ENCODE assay signal across 12 cellular contexts in the genomic region with DNA sequence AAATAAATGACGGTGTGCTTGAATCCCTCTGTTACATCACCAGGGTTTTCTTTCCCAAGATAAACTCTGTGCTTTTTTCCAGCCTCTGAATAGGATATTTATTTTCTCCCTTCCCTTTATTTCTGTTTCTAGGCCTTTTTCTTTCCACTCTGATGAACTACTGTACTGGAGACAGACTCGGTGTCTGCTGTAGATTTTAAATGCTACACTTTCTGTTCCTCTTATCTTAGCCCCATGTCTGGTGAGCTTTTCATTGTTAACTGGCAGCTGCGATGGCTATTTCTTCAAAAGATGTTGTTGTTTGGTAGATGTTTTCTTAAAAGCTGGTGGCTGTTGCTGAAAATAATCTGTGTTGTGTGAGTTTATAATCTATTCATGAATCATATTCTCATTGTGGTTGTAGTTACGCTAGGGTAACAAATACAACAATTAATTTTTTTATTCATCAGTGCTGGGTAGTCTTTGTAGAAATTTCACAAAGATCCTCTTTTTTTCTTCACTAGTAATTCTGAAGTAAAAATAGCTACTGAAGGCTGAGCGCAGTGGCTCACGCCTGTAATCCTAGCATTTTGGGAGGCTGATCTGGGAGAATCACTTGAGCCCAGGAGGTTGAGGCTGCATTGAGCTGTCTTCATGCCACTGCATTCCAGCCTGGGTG. TPM values are rescaled to one million over a fixed set of nuclear protein-coding genes. Genes with fewer than 3 reads are reported as not detected.
A peak's percentile ranks its signal among the peaks of the same experiment; 100 is the strongest.
DNase-seq lines count a peak whose midpoint lies in the region; ATAC-seq and TF ChIP-seq lines count a peak whose summit lies in the region.
"Had no signal": no experiment of that assay in that cellular context is flagged by ENCODE, and none has a peak within 500 bp of the region (broad histone marks: within the 10 kb centered on the region; RNA-seq: fewer than 3 reads in every experiment).

No MANE protein-coding gene starts in this region.

- H3K27me3 Mint-ChIP-seq in CD4-positive, CD25-positive, alpha-beta regulatory T cell: no peaks in the 10 kb centered on the region
- H3K27me3 Mint-ChIP-seq in dendritic cell treated with granulocyte-macrophage colony-stimulating factor and Interleukin-4, amounts not matched to agents 40 ng/mL and 50 ng/mL, for 4 days: no peaks in the 10 kb centered on the region
- H3K27me3 Mint-ChIP-seq: activated naive CD8-positive, alpha-beta T cell had no signal

- no peak overlapping the region for H3K27ac ChIP-seq in CD4-positive, CD25-positive, alpha-beta regulatory T cell (ENCODE audit: insufficient read depth, low read length, poor library complexity, severe bottlenecking)
- H3K27ac ChIP-seq in left ventricle myocardium inferior (replicated peaks): no peak overlapping the region
- no peak overlapping the region for H3K27ac ChIP-seq in mammary epithelial cell (ENCODE audit: insufficient read depth, low read depth, low read length)

- CTCF ChIA-PET in mammary epithelial cell (lab: Charles Lee; ENCODE audit: low non-redundant PET): no interaction called here

- H3K4me1 Mint-ChIP-seq in CD4-positive, CD25-positive, alpha-beta regulatory T cell: peaks cover 27 to 57% (median 44%) of the 10 kb centered on the region in 4 donors
- peaks cover 89% of the 10 kb centered on the region for H3K4me1 Mint-ChIP-seq in dendritic cell treated with granulocyte-macrophage colony-stimulating factor and Interleukin-4, amounts not matched to agents 40 ng/mL and 50 ng/mL, for 4 days (ENCODE audit: low read depth)

- no peak overlapping the region for H3K4me3 Mint-ChIP-seq in CD4-positive, CD25-positive, alpha-beta regulatory T cell
- peak overlapping the region; percentile 39 for H3K4me3 Mint-ChIP-seq in dendritic cell treated with granulocyte-macrophage colony-stimulating factor and Interleukin-4, amounts not matched to agents 40 ng/mL and 50 ng/mL, for 4 days
- H3K4me3 Mint-ChIP-seq: activated naive CD8-positive, alpha-beta T cell had no signal

- TF ChIP-seq CTCF in left ventricle myocardium inferior (IDR thresholded peaks at IDR 0.05; ENCODE audit: borderline replicate concordance) (no peak), mammary epithelial cell (conservative IDR thresholded peaks at IDR 0.05 in 1 of 2, IDR thresholded peaks at IDR 0.05 in 1 of 2; ENCODE audit: extremely low read depth in 1 of 2, insufficient read depth in 1 of 2, low read depth in 1 of 2, low read length in 2 of 2) (no peak)

- no peak for ATAC-seq in CD4-positive, CD25-positive, alpha-beta regulatory T cell (ENCODE audit: low read depth in 2 of 2)
- ATAC-seq in GM21360 (IDR thresholded peaks at IDR 0.05; ENCODE audit: unreplicated experiment): peak; percentile 76
- peak; percentile 57 for ATAC-seq in HG03196 (IDR thresholded peaks at IDR 0.05; ENCODE audit: unreplicated experiment)

- peaks cover 0 to 2% (median 0%) of the 10 kb centered on the region in 7 donors for H3K9me3 Mint-ChIP-seq in CD4-positive, CD25-positive, alpha-beta regulatory T cell
- no peaks in the 10 kb centered on the region for H3K9me3 Mint-ChIP-seq in dendritic cell treated with granulocyte-macrophage colony-stimulating factor and Interleukin-4, amounts not matched to agents 40 ng/mL and 50 ng/mL, for 4 days

- no TSS peak for BruUV-seq in mammary epithelial cell (replicated peaks; lab: Mats Ljungman, UMichigan)

- H3K9me3 ChIP-seq in CD4-positive, CD25-positive, alpha-beta regulatory T cell (ENCODE audit: control insufficient read depth in 2 of 2, low read length in 2 of 2): no peaks in the 10 kb centered on the region
- H3K9me3 ChIP-seq in left ventricle myocardium inferior (replicated peaks): no peaks in the 10 kb centered on the region
- H3K9me3 ChIP-seq in mammary epithelial cell (replicated peaks; ENCODE audit: insufficient read depth, low read length): no peaks in the 10 kb centered on the region

- intact Hi-C loops in dendritic cell treated with granulocyte-macrophage colony-stimulating factor and Interleukin-4, amounts not matched to agents 40 ng/mL and 50 ng/mL, for 4 days (cut with micrococcal nuclease): loop anchor here (2.0 kb wide), 1 partner anchor 17 kb away; no protein-coding TSS in a partner anchor
- intact Hi-C loops in left ventricle myocardium inferior (cut with micrococcal nuclease): no loop called here
- intact Hi-C loops in mammary epithelial cell (cut with micrococcal nuclease): no loop called here

- no peak for DNase-seq in CD4-positive, CD25-positive, alpha-beta regulatory T cell
- DNase-seq in LoVo (ENCODE audit: low spot score): no peak
- no peak for DNase-seq in left ventricle myocardium inferior
- DNase-seq in NCI-H187 (lab: John Stamatoyannopoulos, UW): no peak
- DNase-seq in mammary epithelial cell: no peak
- DNase-seq: NCI-H2029 treated with DMSO at 0.1 percent for 48 hours; stimulated activated CD4-positive, alpha-beta T cell treated with anti-CD3 and anti-CD28 coated beads, Interleukin-2, amount 100 ng/mL, for 24 hours; T1000 had no signal

- peak overlapping the region in 2 of 3 donors; percentile 27 to 55 for H3K27ac Mint-ChIP-seq in CD4-positive, CD25-positive, alpha-beta regulatory T cell
- H3K27ac Mint-ChIP-seq in dendritic cell treated with granulocyte-macrophage colony-stimulating factor and Interleukin-4, amounts not matched to agents 40 ng/mL and 50 ng/mL, for 4 days: peak overlapping the region; percentile 66
- H3K27ac Mint-ChIP-seq: activated naive CD8-positive, alpha-beta T cell had no signal

- dilution Hi-C loops in mammary epithelial cell (cut with HindIII; ENCODE audit: low sequenced_read_pairs): no loop called here

- no peak overlapping the region for H2AFZ ChIP-seq in mammary epithelial cell (ENCODE audit: low read depth, low read length)

- H3K27me3 ChIP-seq in CD4-positive, CD25-positive, alpha-beta regulatory T cell (ENCODE audit: control insufficient read depth, insufficient read depth, low read length): no peaks in the 10 kb centered on the region
- H3K27me3 ChIP-seq in left ventricle myocardium inferior (ENCODE audit: low read depth) (no peaks in the 10 kb centered on the region), mammary epithelial cell (ENCODE audit: insufficient read depth, low read length) (no peaks in the 10 kb centered on the region)

- 96% methylated on average over 6 of the region's 6 CpGs for WGBS in mammary epithelial cell (ENCODE audit: low coverage, missing lambda C conversion rate)

- H3K4me3 ChIP-seq in CD4-positive, CD25-positive, alpha-beta regulatory T cell (ENCODE audit: low read depth, low read length): no peak overlapping the region
- H3K4me3 ChIP-seq in left ventricle myocardium inferior (no peak overlapping the region), mammary epithelial cell (replicated peaks in 1 of 3; ENCODE audit: insufficient read depth in 1 of 3, low read depth in 2 of 3, low read length in 3 of 3) (no peak overlapping the region)

- peaks cover 92% of the 10 kb centered on the region for H3K79me2 ChIP-seq in mammary epithelial cell (ENCODE audit: insufficient read depth, low read length)

- H3K36me3 ChIP-seq in CD4-positive, CD25-positive, alpha-beta regulatory T cell (ENCODE audit: control insufficient read depth, insufficient read depth, low read length): peaks cover 24% of the 10 kb centered on the region
- H3K36me3 ChIP-seq in left ventricle myocardium inferior (peaks cover 26% of the 10 kb centered on the region), mammary epithelial cell (ENCODE audit: insufficient read depth, low read length) (peaks cover 11% of the 10 kb centered on the region)

- H3K36me3 Mint-ChIP-seq in CD4-positive, CD25-positive, alpha-beta regulatory T cell: peaks cover 38% of the 10 kb centered on the region
- peaks cover 56% of the 10 kb centered on the region for H3K36me3 Mint-ChIP-seq in dendritic cell treated with granulocyte-macrophage colony-stimulating factor and Interleukin-4, amounts not matched to agents 40 ng/mL and 50 ng/mL, for 4 days (ENCODE audit: low read depth)

- no peaks in the 10 kb centered on the region for H4K20me1 ChIP-seq in mammary epithelial cell (ENCODE audit: insufficient read depth, low read length)

- peaks cover 7% of the 10 kb centered on the region for H3K4me1 ChIP-seq in CD4-positive, CD25-positive, alpha-beta regulatory T cell (ENCODE audit: control insufficient read depth, insufficient read depth, low read length, poor library complexity, severe bottlenecking)
- H3K4me1 ChIP-seq in left ventricle myocardium inferior: peaks cover 33% of the 10 kb centered on the region
- no peaks in the 10 kb centered on the region for H3K4me1 ChIP-seq in mammary epithelial cell (ENCODE audit: insufficient read depth, low read length)

- H3K4me2 ChIP-seq in mammary epithelial cell (ENCODE audit: insufficient read depth, low read depth, low read length): no peak overlapping the region

- no peak overlapping the region for H3K9ac ChIP-seq in mammary epithelial cell (ENCODE audit: insufficient read depth, low read length)

- in situ Hi-C loops in mammary epithelial cell (cut with MboI; ENCODE audit: low sequenced_read_pairs in 2 of 2): no loop called here

RNA-seq across cellular contexts. Expression of a gene that starts 15.6 kb away (rescaled TPM):
- 4.7 TPM for total RNA-seq in CD4-positive, CD25-positive, alpha-beta regulatory T cell
- polyA plus RNA-seq in CD4-positive, CD25-positive, alpha-beta regulatory T cell: not detected
- total RNA-seq in left ventricle myocardium inferior: not detected
- total RNA-seq in mammary epithelial cell: not detected
- polyA plus RNA-seq in mammary epithelial cell: not detected
- not detected for polyA minus RNA-seq in mammary epithelial cell

Comparison
In these comparisons a context has a peak if more than half of its experiments do, and no peak if none do; other contexts are left out.
1. ATAC-seq: peak in GM21360 (single experiment) and HG03196 (single experiment); none in CD4-positive, CD25-positive, alpha-beta regulatory T cell (0 of 2).